In genomic region chr3:139111392-139112229, GRCh38 we compare ENCODE assay signal across 8 cellular contexts.
DNase-seq lines count a peak whose midpoint lies in the region; ATAC-seq and TF ChIP-seq lines count a peak whose summit lies in the region.

No MANE protein-coding gene starts in this region.

- CTCF ChIA-PET in GM10248 (lab: Yijun Ruan, JAX): interaction anchor here (0.8 to 5.0 kb wide), 40 partner anchors 8 to 558 kb away, joined by 3 to 35 read pairs (median 4); no protein-coding TSS in a partner anchor

- no peaks in the 10 kb centered on the region for H3K9me3 Mint-ChIP-seq in endothelial cell (ENCODE audit: unreplicated experiment)

- H3K4me3 Mint-ChIP-seq in endothelial cell (ENCODE audit: unreplicated experiment): no peak overlapping the region

- no peak for TF ChIP-seq POLR2A in GM18505 (IDR thresholded peaks at IDR 0.05; ENCODE audit: borderline replicate concordance, extremely low read depth, insufficient read depth, insufficient read length)

- H3K4me1 Mint-ChIP-seq in endothelial cell (ENCODE audit: unreplicated experiment): no peaks in the 10 kb centered on the region

- H3K27ac Mint-ChIP-seq in endothelial cell (ENCODE audit: unreplicated experiment): no peak overlapping the region

- ATAC-seq in HG02943 (IDR thresholded peaks at IDR 0.05; ENCODE audit: low read depth, unreplicated experiment): peak; percentile 57
- ATAC-seq in GM18505 (IDR thresholded peaks at IDR 0.05; ENCODE audit: unreplicated experiment): no peak

- DNase-seq in GM10248 (ENCODE audit: extremely low spot score) (peak; percentile 68), NCI-H69 (lab: John Stamatoyannopoulos, UW) (peak; percentile 55), endothelial cell (ENCODE audit: low spot score) (peak; percentile 86), mesenteric fat pad (ENCODE audit: low spot score) (peak; percentile 88)
- peak; percentile 76 for DNase-seq in activated CD8-positive, alpha-beta memory T cell treated with anti-CD3 and anti-CD28 coated beads for 24 hours
- peak; percentile 18 for DNase-seq in stimulated activated CD8-positive, alpha-beta memory T cell treated with anti-CD3 and anti-CD28 coated beads, Interleukin-7, amount 100 ng/mL, for 24 hours (ENCODE audit: low read depth)

- POLR2A ChIA-PET in GM10248 (lab: Yijun Ruan, JAX): no interaction called here

- H3K36me3 Mint-ChIP-seq in endothelial cell (ENCODE audit: low read depth, unreplicated experiment): no peaks in the 10 kb centered on the region

- H3K27me3 Mint-ChIP-seq in endothelial cell (ENCODE audit: unreplicated experiment): peaks cover 3% of the 10 kb centered on the region

- TF ChIP-seq CTCF in GM10248 (IDR thresholded peaks at IDR 0.05; ENCODE audit: control extremely low read depth, extremely low read depth, low read depth, missing control alignments): peak; percentile 78
- TF ChIP-seq CTCF in endothelial cell (IDR thresholded peaks at IDR 0.05; ENCODE audit: unreplicated experiment): peak; percentile 54

Comparison
In these comparisons a context has a peak if more than half of its experiments do, and no peak if none do; other contexts are left out.
1. DNase-seq: peak in every context shown above with its lines; median percentile 88 in mesenteric fat pad; 86 in endothelial cell; 76 in activated CD8-positive, alpha-beta memory T cell treated with anti-CD3 and anti-CD28 coated beads for 24 hours; 68 in GM10248; 55 in NCI-H69; 18 in stimulated activated CD8-positive, alpha-beta memory T cell treated with anti-CD3 and anti-CD28 coated beads, Interleukin-7, amount 100 ng/mL, for 24 hours.